21 cellular contexts compared by ENCODE assay signal in genomic region chr18:46237891-46238290, GRCh38.
A peak's percentile ranks its signal among the peaks of the same experiment; 100 is the strongest.
DNase-seq lines count a peak whose midpoint lies in the region; ATAC-seq and TF ChIP-seq lines count a peak whose summit lies in the region.
"Had no signal": no experiment of that assay in that cellular context is flagged by ENCODE, and none has a peak within 500 bp of the region (broad histone marks: within the 10 kb centered on the region; RNA-seq: fewer than 3 reads in every experiment).

No MANE protein-coding gene starts in this region.

- H3K9me3 ChIP-seq in mammary epithelial cell (replicated peaks; ENCODE audit: insufficient read depth, low read length) (no peaks in the 10 kb centered on the region), osteoblast (ENCODE audit: low read depth, low read length) (no peaks in the 10 kb centered on the region)
- H3K9me3 ChIP-seq: BLaER1, HAP-1 had no signal

- in situ Hi-C loops in mammary epithelial cell (cut with MboI; ENCODE audit: low sequenced_read_pairs in 2 of 2): no loop called here

- intact Hi-C loops in mammary epithelial cell (cut with micrococcal nuclease): no loop called here
- intact Hi-C loops in MCF 10A (cut with micrococcal nuclease): no loop called here

- dilution Hi-C loops in mammary epithelial cell (cut with HindIII; ENCODE audit: low sequenced_read_pairs): no loop called here

- BruUV-seq in mammary epithelial cell (replicated peaks; lab: Mats Ljungman, UMichigan) (no TSS peak), MCF 10A (replicated peaks; lab: Mats Ljungman, UMichigan) (no TSS peak)

- H3K4me3 Mint-ChIP-seq in MCF 10A (ENCODE audit: unreplicated experiment): no peak overlapping the region
- H3K4me3 Mint-ChIP-seq: B cell; CD4-positive, alpha-beta T cell; CD8-positive, alpha-beta memory T cell; HFFc6 had no signal

- H4K20me1 ChIP-seq in mammary epithelial cell (ENCODE audit: insufficient read depth, low read length): no peaks in the 10 kb centered on the region
- no peaks in the 10 kb centered on the region for H4K20me1 ChIP-seq in osteoblast (ENCODE audit: insufficient read depth, low read length)
- H4K20me1 ChIP-seq: BLaER1 had no signal

- DNase-seq in mammary epithelial cell (peak; percentile 67), MCF 10A (ENCODE audit: unreplicated experiment) (no peak), epithelial cell of esophagus (ENCODE audit: low read depth) (peak; percentile 88), foreskin keratinocyte (peak; percentile 71 to 84), CD1c-positive myeloid dendritic cell (ENCODE audit: extremely low spot score) (no peak), osteoblast (ENCODE audit: insufficient read length, low spot score, missing footprints) (no peak)
- DNase-seq: CD4-positive, alpha-beta T cell; CD8-positive, alpha-beta memory T cell; DMS 273 treated with DMSO at 0.1 percent for 48 hours; DMS79; EL; GDM1; GOT3; HFFc6 had no signal

- POLR2A ChIA-PET in MCF 10A (lab: Yijun Ruan, JAX): interaction anchor here (1.6 kb wide), 1 partner anchor 8 kb away, joined by 3 read pairs; no protein-coding TSS in a partner anchor

- peak; percentile 73 for ATAC-seq in foreskin keratinocyte
- no peak for ATAC-seq in GM21786 (IDR thresholded peaks at IDR 0.05; ENCODE audit: unreplicated experiment)
- ATAC-seq: GM12878 had no signal

- H3K4me3 ChIP-seq in mammary epithelial cell (replicated peaks in 1 of 3; ENCODE audit: insufficient read depth in 1 of 3, low read depth in 2 of 3, low read length in 3 of 3) (no peak overlapping the region), epithelial cell of esophagus (ENCODE audit: low read length) (no peak overlapping the region), osteoblast (ENCODE audit: insufficient read depth, low read length) (no peak overlapping the region)
- H3K4me3 ChIP-seq: BLaER1, GM12878, HAP-1 had no signal

- WGBS in mammary epithelial cell (ENCODE audit: low coverage, missing lambda C conversion rate): 7% methylated on average over 1 of the region's 1 CpG

- H3K4me1 Mint-ChIP-seq in MCF 10A (ENCODE audit: insufficient read depth, unreplicated experiment): no peaks in the 10 kb centered on the region

- H3K27me3 Mint-ChIP-seq in MCF 10A (ENCODE audit: insufficient read depth, unreplicated experiment): no peaks in the 10 kb centered on the region
- H3K27me3 Mint-ChIP-seq: B cell; CD4-positive, alpha-beta T cell; CD8-positive, alpha-beta memory T cell had no signal

- no peak overlapping the region for H3K27ac Mint-ChIP-seq in MCF 10A (ENCODE audit: low read depth, unreplicated experiment)
- H3K27ac Mint-ChIP-seq: B cell; CD4-positive, alpha-beta T cell; CD8-positive, alpha-beta memory T cell; HFFc6 had no signal

- H3K9ac ChIP-seq in mammary epithelial cell (ENCODE audit: insufficient read depth, low read length): no peak overlapping the region
- H3K9ac ChIP-seq: BLaER1 had no signal

- H3K36me3 Mint-ChIP-seq in MCF 10A (ENCODE audit: insufficient read depth, unreplicated experiment): no peaks in the 10 kb centered on the region

- H2AFZ ChIP-seq in mammary epithelial cell (ENCODE audit: low read depth, low read length): no peak overlapping the region
- H2AFZ ChIP-seq in osteoblast (ENCODE audit: low read length): no peak overlapping the region

- TF ChIP-seq CTCF in mammary epithelial cell (conservative IDR thresholded peaks at IDR 0.05 in 1 of 2, IDR thresholded peaks at IDR 0.05 in 1 of 2; ENCODE audit: extremely low read depth in 1 of 2, insufficient read depth in 1 of 2, low read depth in 1 of 2, low read length in 2 of 2) (no peak), MCF 10A (IDR thresholded peaks at IDR 0.05; ENCODE audit: unreplicated experiment) (no peak), epithelial cell of esophagus (IDR thresholded peaks at IDR 0.05; ENCODE audit: insufficient read depth, low read depth, low read length, missing control alignments) (no peak), foreskin keratinocyte (conservative IDR thresholded peaks at IDR 0.05) (no peak), osteoblast (IDR thresholded peaks at IDR 0.05; ENCODE audit: extremely low read depth, low read depth, low read length) (no peak)

- CTCF ChIA-PET in mammary epithelial cell (lab: Charles Lee; ENCODE audit: low non-redundant PET) (interaction anchor here (0.6 kb wide), 1 partner anchor 65 kb away, joined by 4 read pairs; no protein-coding TSS in a partner anchor), MCF 10A (lab: Yijun Ruan, JAX) (interaction anchor here (3.0 kb wide), 1 partner anchor 65 kb away, joined by 14 read pairs; a partner anchor contains a TSS)

- peak overlapping the region; percentile 63 for H3K4me2 ChIP-seq in mammary epithelial cell (ENCODE audit: insufficient read depth, low read depth, low read length)
- no peak overlapping the region for H3K4me2 ChIP-seq in osteoblast (ENCODE audit: insufficient read depth, low read length)
- H3K4me2 ChIP-seq: BLaER1 had no signal

- no peaks in the 10 kb centered on the region for H3K27me3 ChIP-seq in mammary epithelial cell (ENCODE audit: insufficient read depth, low read length)
- H3K27me3 ChIP-seq in foreskin keratinocyte: no peaks in the 10 kb centered on the region
- no peaks in the 10 kb centered on the region for H3K27me3 ChIP-seq in osteoblast (ENCODE audit: insufficient read depth, low read length)
- H3K27me3 ChIP-seq: BLaER1 had no signal

- H3K36me3 ChIP-seq in mammary epithelial cell (ENCODE audit: insufficient read depth, low read length) (no peaks in the 10 kb centered on the region), osteoblast (ENCODE audit: insufficient read depth, low read length) (no peaks in the 10 kb centered on the region)
- H3K36me3 ChIP-seq: HAP-1 had no signal

- H3K4me1 ChIP-seq in mammary epithelial cell (ENCODE audit: insufficient read depth, low read length) (peaks cover 15% of the 10 kb centered on the region), foreskin keratinocyte (peaks cover 16% of the 10 kb centered on the region), osteoblast (ENCODE audit: insufficient read depth, low read length) (peaks cover 6% of the 10 kb centered on the region)
- H3K4me1 ChIP-seq: BLaER1 had no signal

- H3K79me2 ChIP-seq in mammary epithelial cell (ENCODE audit: insufficient read depth, low read length): peaks cover 74% of the 10 kb centered on the region
- peaks cover 27% of the 10 kb centered on the region for H3K79me2 ChIP-seq in osteoblast (ENCODE audit: insufficient read depth, low read length)

- H3K27ac ChIP-seq in mammary epithelial cell (ENCODE audit: insufficient read depth, low read depth, low read length): no peak overlapping the region
- no peak overlapping the region for H3K27ac ChIP-seq in foreskin keratinocyte
- H3K27ac ChIP-seq in osteoblast (ENCODE audit: low read depth, low read length): no peak overlapping the region
- H3K27ac ChIP-seq: 22Rv1, BLaER1, C4-2B had no signal

- no peaks in the 10 kb centered on the region for H3K9me3 Mint-ChIP-seq in MCF 10A (ENCODE audit: unreplicated experiment)
- H3K9me3 Mint-ChIP-seq: CD4-positive, alpha-beta T cell; CD8-positive, alpha-beta memory T cell; HFFc6 had no signal

Comparison
In these comparisons a context has a peak if more than half of its experiments do, and no peak if none do; other contexts are left out.
1. DNase-seq: peak in mammary epithelial cell (single experiment), epithelial cell of esophagus (single experiment) and foreskin keratinocyte (2 of 2); none in MCF 10A (single experiment), CD1c-positive myeloid dendritic cell (single experiment) and osteoblast (single experiment).